24 cellular contexts compared by ENCODE assay signal in genomic region chr12:90331262-90331661, GRCh38.
DNase-seq lines count a peak whose midpoint lies in the region; ATAC-seq and TF ChIP-seq lines count a peak whose summit lies in the region.
"Had no signal": no experiment of that assay in that cellular context is flagged by ENCODE, and none has a peak within 500 bp of the region (broad histone marks: within the 10 kb centered on the region; RNA-seq: fewer than 3 reads in every experiment).

No MANE protein-coding gene starts in this region.

- no peaks in the 10 kb centered on the region for H3K36me3 ChIP-seq in left ventricle myocardium inferior
- H3K36me3 ChIP-seq: BLaER1 treated with 17β-estradiol and CSF1 and Interleukin-3, amounts not matched to agents 10 nM and 100 nM had no signal

- H3K27ac ChIP-seq in left ventricle myocardium inferior (replicated peaks) = peak overlapping the region; percentile 14
- H3K27ac ChIP-seq: BLaER1 treated with 17β-estradiol and CSF1 and Interleukin-3, amounts not matched to agents 10 nM and 100 nM; SK-N-MC had no signal

- H3K4me3 ChIP-seq in left ventricle myocardium inferior = no peak overlapping the region
- no peak overlapping the region for H3K4me3 ChIP-seq in fibroblast of pulmonary artery (replicated peaks; ENCODE audit: low read depth, low read length)
- H3K4me3 ChIP-seq: BLaER1 treated with 17β-estradiol and CSF1 and Interleukin-3, amounts not matched to agents 10 nM and 100 nM; SK-N-MC had no signal

- no peak overlapping the region for H3K27ac Mint-ChIP-seq in chondrocyte (ENCODE audit: unreplicated experiment)
- H3K27ac Mint-ChIP-seq: CD4-positive, alpha-beta T cell had no signal

- no peaks in the 10 kb centered on the region for H3K27me3 Mint-ChIP-seq in chondrocyte (ENCODE audit: low read depth)
- H3K27me3 Mint-ChIP-seq: CD4-positive, alpha-beta T cell had no signal

- no peaks in the 10 kb centered on the region for H3K4me1 ChIP-seq in left ventricle myocardium inferior

- intact Hi-C loops in left ventricle myocardium inferior (cut with micrococcal nuclease) (no loop called here), Right ventricle myocardium superior (cut with DNase I) (no loop called here)

- TF ChIP-seq CTCF in left ventricle myocardium inferior (IDR thresholded peaks at IDR 0.05; ENCODE audit: borderline replicate concordance) (no peak), fibroblast of pulmonary artery (IDR thresholded peaks at IDR 0.05; ENCODE audit: low read length, missing control alignments) (no peak), chondrocyte (IDR thresholded peaks at IDR 0.05) (no peak)

- no peaks in the 10 kb centered on the region for H3K27me3 ChIP-seq in left ventricle myocardium inferior (ENCODE audit: low read depth)

- H3K9me3 Mint-ChIP-seq in chondrocyte (ENCODE audit: low read depth) = peaks cover 6% of the 10 kb centered on the region
- H3K9me3 Mint-ChIP-seq: CD4-positive, alpha-beta T cell had no signal

- H3K36me3 Mint-ChIP-seq in chondrocyte (ENCODE audit: low read depth) = no peaks in the 10 kb centered on the region

- DNase-seq in left ventricle myocardium inferior (peak; percentile 12), Right ventricle myocardium superior (no peak), cerebellar cortex (ENCODE audit: low spot score) (peak; percentile 54), fibroblast of pulmonary artery (ENCODE audit: low read depth) (peak; percentile 73), pulmonary artery endothelial cell (ENCODE audit: low read depth, low spot score) (peak; percentile 92), chondrocyte (ENCODE audit: low spot score) (no peak)
- DNase-seq in activated CD4-positive, alpha-beta T cell treated with anti-CD3 and anti-CD28 coated beads, Interleukin-2, amount 50 U/mL, for 4 hours = no peak
- DNase-seq: AML-193; CD4-positive, alpha-beta T cell; Karpas-422; NCI-H1092; NCI-H1417 treated with DMSO at 0.1 percent for 48 hours; NCI-H1694 treated with DMSO at 0.1 percent for 48 hours; NCI-H2081; NCI-H2227 treated with DMSO at 0.1 percent for 48 hours; NCI-H510A; NCI-H774; RPMI8226; SIG-M5 had no signal

- no peak overlapping the region for H3K4me3 Mint-ChIP-seq in chondrocyte (ENCODE audit: unreplicated experiment)
- H3K4me3 Mint-ChIP-seq: CD4-positive, alpha-beta T cell had no signal

- no peaks in the 10 kb centered on the region for H3K9me3 ChIP-seq in left ventricle myocardium inferior (replicated peaks)
- H3K9me3 ChIP-seq: BLaER1 treated with 17β-estradiol and CSF1 and Interleukin-3, amounts not matched to agents 10 nM and 100 nM had no signal

- H3K4me1 Mint-ChIP-seq in chondrocyte (ENCODE audit: low read depth) = peaks cover 36% of the 10 kb centered on the region

- ATAC-seq in Right ventricle myocardium superior (ENCODE audit: poor library complexity) (no peak), HG02884 (IDR thresholded peaks at IDR 0.05; ENCODE audit: unreplicated experiment) (no peak)
- ATAC-seq: HCT116, HepG2 had no signal

Comparison
In these comparisons a context has a peak if more than half of its experiments do, and no peak if none do; other contexts are left out.
1. DNase-seq: peak in left ventricle myocardium inferior (single experiment), cerebellar cortex (single experiment), fibroblast of pulmonary artery (single experiment) and pulmonary artery endothelial cell (single experiment); none in Right ventricle myocardium superior (single experiment), activated CD4-positive, alpha-beta T cell treated with anti-CD3 and anti-CD28 coated beads, Interleukin-2, amount 50 U/mL, for 4 hours (0 of 2) and chondrocyte (single experiment).